Comparison of ENCODE assay signal across 27 cellular contexts in the genomic region with DNA sequence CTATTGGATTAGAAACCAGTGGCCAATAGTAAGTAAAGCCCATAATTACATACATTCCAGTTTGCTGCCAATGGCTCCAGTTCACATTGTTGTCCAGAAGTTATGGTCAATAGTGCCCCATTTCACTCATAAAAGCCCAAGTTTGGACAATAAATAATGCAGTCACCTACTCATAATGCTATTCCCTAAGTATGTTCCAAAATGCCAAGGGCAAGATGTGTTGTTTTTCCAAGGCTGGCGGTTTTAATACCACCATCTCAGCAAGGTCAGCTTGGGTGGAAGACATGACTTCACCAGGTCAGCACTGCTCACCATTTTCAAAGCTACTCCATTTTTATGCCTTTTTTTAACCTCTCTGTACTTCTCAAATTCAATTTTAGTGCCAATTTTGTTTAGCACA. TPM values are rescaled to one million over a fixed set of nuclear protein-coding genes. Genes with fewer than 3 reads are reported as not detected.
DNase-seq lines count a peak whose midpoint lies in the region; ATAC-seq, FAIRE-seq and TF ChIP-seq lines count a peak whose summit lies in the region.
"Had no signal": no experiment of that assay in that cellular context is flagged by ENCODE, and none has a peak within 500 bp of the region (broad histone marks: within the 10 kb centered on the region; RNA-seq: fewer than 3 reads in every experiment).

No MANE protein-coding gene starts in this region.

- H3K18ac ChIP-seq in mesendoderm (ENCODE audit: low read length), result no peak overlapping the region

- intact Hi-C loops in posterior vena cava (cut with DNase I), result no loop called here

- peaks cover 4% of the 10 kb centered on the region for H3K27me3 Mint-ChIP-seq in activated T-helper 17 cell treated with anti-CD3 and anti-CD28 coated beads, Interleukin-2, amount 50 U/mL, for 72 hours
- H3K27me3 Mint-ChIP-seq in progenitor cell of endocrine pancreas, result peaks cover 4% of the 10 kb centered on the region

- no peak for FAIRE-seq in bronchial epithelial cell (lab: Jason Lieb, UNC)
- FAIRE-seq: colon, GM18507, urothelium cell line had no signal

- H3K27ac ChIP-seq in mesendoderm (ENCODE audit: low read depth, low read length), result no peak overlapping the region
- H3K27ac ChIP-seq: BLaER1 treated with 17β-estradiol and CSF1 and Interleukin-3, amounts not matched to agents 10 nM and 100 nM; ovary had no signal

- H3K4me3 Mint-ChIP-seq in activated T-helper 17 cell treated with anti-CD3 and anti-CD28 coated beads, Interleukin-2, amount 50 U/mL, for 72 hours, result no peak overlapping the region
- no peak overlapping the region for H3K4me3 Mint-ChIP-seq in progenitor cell of endocrine pancreas (ENCODE audit: low read depth)
- H3K4me3 Mint-ChIP-seq: activated naive CD4-positive, alpha-beta T cell treated with anti-CD3 and anti-CD28 coated beads for 36 hours; effector memory CD8-positive, alpha-beta T cell; naive thymus-derived CD8-positive, alpha-beta T cell had no signal

- no peaks in the 10 kb centered on the region for H3K79me2 ChIP-seq in mesendoderm (ENCODE audit: control insufficient read depth, insufficient read depth, low read length)

- H3K27me3 ChIP-seq in bronchial epithelial cell (ENCODE audit: control insufficient read depth, insufficient read depth, low read length) (no peaks in the 10 kb centered on the region), mesendoderm (ENCODE audit: insufficient read depth, low read length, poor library complexity) (no peaks in the 10 kb centered on the region)
- H3K27me3 ChIP-seq: BLaER1 treated with 17β-estradiol and CSF1 and Interleukin-3, amounts not matched to agents 10 nM and 100 nM; ovary had no signal

- no peak overlapping the region for H4K5ac ChIP-seq in mesendoderm (ENCODE audit: low read length)

- H3K9me3 Mint-ChIP-seq in activated T-helper 17 cell treated with anti-CD3 and anti-CD28 coated beads, Interleukin-2, amount 50 U/mL, for 72 hours, result peaks cover 4% of the 10 kb centered on the region
- peaks cover 3% of the 10 kb centered on the region for H3K9me3 Mint-ChIP-seq in progenitor cell of endocrine pancreas (ENCODE audit: low read depth)
- H3K9me3 Mint-ChIP-seq: activated naive CD4-positive, alpha-beta T cell treated with anti-CD3 and anti-CD28 coated beads for 36 hours; effector memory CD8-positive, alpha-beta T cell; naive thymus-derived CD8-positive, alpha-beta T cell had no signal

- no peak overlapping the region for H3K27ac Mint-ChIP-seq in activated T-helper 17 cell treated with anti-CD3 and anti-CD28 coated beads, Interleukin-2, amount 50 U/mL, for 72 hours
- H3K27ac Mint-ChIP-seq in progenitor cell of endocrine pancreas, result no peak overlapping the region
- H3K27ac Mint-ChIP-seq: activated naive CD4-positive, alpha-beta T cell treated with anti-CD3 and anti-CD28 coated beads for 36 hours; effector memory CD8-positive, alpha-beta T cell; naive thymus-derived CD8-positive, alpha-beta T cell had no signal

- TF ChIP-seq CTCF in bronchial epithelial cell (IDR thresholded peaks at IDR 0.05; ENCODE audit: insufficient read depth, low read length, severe bottlenecking) (no peak), progenitor cell of endocrine pancreas (IDR thresholded peaks at IDR 0.05; ENCODE audit: unreplicated experiment) (no peak)

- H3K4me3 ChIP-seq in bronchial epithelial cell (ENCODE audit: low read depth, low read length) (no peak overlapping the region), mesendoderm (ENCODE audit: low read length) (no peak overlapping the region)
- H3K4me3 ChIP-seq: BLaER1 treated with 17β-estradiol and CSF1 and Interleukin-3, amounts not matched to agents 10 nM and 100 nM; ovary had no signal

- no peak overlapping the region for H2AK5ac ChIP-seq in mesendoderm (ENCODE audit: low read length)

- no peak overlapping the region for H3K56ac ChIP-seq in mesendoderm (ENCODE audit: low read length)

- no peak for ATAC-seq in activated T-helper 17 cell treated with anti-CD3 and anti-CD28 coated beads, Interleukin-2, amount 50 U/mL, for 72 hours (replicated peaks)
- ATAC-seq: effector memory CD8-positive, alpha-beta T cell; naive thymus-derived CD8-positive, alpha-beta T cell had no signal

- H3K4me2 ChIP-seq in mesendoderm (ENCODE audit: low read length), result no peak overlapping the region
- H3K4me2 ChIP-seq: BLaER1 treated with 17β-estradiol and CSF1 and Interleukin-3, amounts not matched to agents 10 nM and 100 nM had no signal

- peak; percentile 6 for DNase-seq in Daoy (ENCODE audit: low read depth)
- peak; percentile 21 for DNase-seq in NCI-H69 (lab: John Stamatoyannopoulos, UW)
- DNase-seq in bronchial epithelial cell (ENCODE audit: low read depth), result peak; percentile 25
- DNase-seq in mesendoderm, result no peak
- DNase-seq in posterior vena cava (ENCODE audit: low spot score), result no peak
- no peak for DNase-seq in RPMI8226
- no peak for DNase-seq in progenitor cell of endocrine pancreas (ENCODE audit: low spot score, unreplicated experiment)
- DNase-seq: ACHN; activated CD4-positive, CD25-positive, alpha-beta regulatory T cell treated with anti-CD3 and anti-CD28 coated beads, Interleukin-2, amount 50 U/mL, for 72 hours; activated CD8-positive, alpha-beta memory T cell treated with anti-CD3 and anti-CD28 coated beads for 24 hours; activated naive CD4-positive, alpha-beta T cell treated with anti-CD3 and anti-CD28 coated beads for 36 hours; activated T-cell treated with anti-CD3 and anti-CD28 coated beads, Interleukin-2, amount 50 U/mL, for 48 hours; anterior cingulate cortex; Caco-2; effector memory CD8-positive, alpha-beta T cell; H7; left cardiac atrium; naive thymus-derived CD8-positive, alpha-beta T cell; NCI-H1694 treated with DMSO at 0.1 percent for 48 hours; NCI-H774; ovary; SHP77 had no signal

- no CpG with 5 or more reads among the region's 1 CpG for WGBS in mesendoderm (ENCODE audit: extremely low coverage, insufficient coverage, low lambda C conversion rate)

- H4K8ac ChIP-seq in mesendoderm (ENCODE audit: low read depth, low read length), result no peak overlapping the region

- H2BK120ac ChIP-seq in mesendoderm (ENCODE audit: low read depth, low read length), result no peak overlapping the region

- H3K23ac ChIP-seq in mesendoderm (ENCODE audit: low read length), result no peak overlapping the region

- H3K79me1 ChIP-seq in mesendoderm (ENCODE audit: low read length), result no peaks in the 10 kb centered on the region

- no peaks in the 10 kb centered on the region for H3K4me1 Mint-ChIP-seq in activated T-helper 17 cell treated with anti-CD3 and anti-CD28 coated beads, Interleukin-2, amount 50 U/mL, for 72 hours
- H3K4me1 Mint-ChIP-seq in progenitor cell of endocrine pancreas (ENCODE audit: low read depth), result peaks cover 4% of the 10 kb centered on the region

- H3K9ac ChIP-seq in mesendoderm (ENCODE audit: low read length), result no peak overlapping the region
- H3K9ac ChIP-seq: BLaER1 treated with 17β-estradiol and CSF1 and Interleukin-3, amounts not matched to agents 10 nM and 100 nM had no signal

- no peaks in the 10 kb centered on the region for H3K36me3 Mint-ChIP-seq in activated T-helper 17 cell treated with anti-CD3 and anti-CD28 coated beads, Interleukin-2, amount 50 U/mL, for 72 hours (ENCODE audit: low read depth)
- no peaks in the 10 kb centered on the region for H3K36me3 Mint-ChIP-seq in progenitor cell of endocrine pancreas (ENCODE audit: insufficient read depth)
- H3K36me3 Mint-ChIP-seq: naive thymus-derived CD8-positive, alpha-beta T cell had no signal

- H2BK5ac ChIP-seq in mesendoderm (ENCODE audit: low read length), result peak overlapping the region; percentile 19

- H3K36me3 ChIP-seq in bronchial epithelial cell (ENCODE audit: control insufficient read depth, insufficient read depth, low read length) (no peaks in the 10 kb centered on the region), mesendoderm (ENCODE audit: control insufficient read depth, insufficient read depth, low read length) (no peaks in the 10 kb centered on the region)
- H3K36me3 ChIP-seq: BLaER1 treated with 17β-estradiol and CSF1 and Interleukin-3, amounts not matched to agents 10 nM and 100 nM; ovary had no signal

- H3K4me1 ChIP-seq in mesendoderm (ENCODE audit: control insufficient read depth, low read depth, low read length), result no peaks in the 10 kb centered on the region
- H3K4me1 ChIP-seq: BLaER1 treated with 17β-estradiol and CSF1 and Interleukin-3, amounts not matched to agents 10 nM and 100 nM; Caco-2 had no signal

- no peak overlapping the region for H3K4ac ChIP-seq in mesendoderm (ENCODE audit: low read depth, low read length)

- no peak overlapping the region for H2BK15ac ChIP-seq in mesendoderm (replicated peaks; ENCODE audit: low read depth)

RNA-seq across cellular contexts. Expression of gene KCTD12, which starts 32.7 kb away (rescaled TPM):
- 4.2 and 5.0 TPM in 2 replicates for total RNA-seq in Daoy (2014; rRNA removed; shearing (Covaris generic))
- total RNA-seq in bronchial epithelial cell (6.5 and 15.3 TPM in 2 replicates), posterior vena cava (100 to 1,000 TPM; 103 to 112 TPM), progenitor cell of endocrine pancreas (46.2 and 46.6 TPM in 2 replicates)
- polyA plus RNA-seq in mesendoderm (2013, experiment 1 of 2), result 3.4 TPM
- polyA plus RNA-seq in mesendoderm (2013, experiment 2 of 2), result 3.6 TPM
- total RNA-seq in activated T-helper 17 cell treated with anti-CD3 and anti-CD28 coated beads, Interleukin-2, amount 50 U/mL, for 72 hours, result 1 to 10 TPM; 6.7 to 8.3 TPM

Comparison
In these comparisons a context has a peak if more than half of its experiments do, and no peak if none do; other contexts are left out.
1. DNase-seq: peak in Daoy (single experiment), NCI-H69 (single experiment) and bronchial epithelial cell (single experiment); none in mesendoderm (single experiment), posterior vena cava (single experiment), RPMI8226 (single experiment) and progenitor cell of endocrine pancreas (single experiment).